In the genomic region with DNA sequence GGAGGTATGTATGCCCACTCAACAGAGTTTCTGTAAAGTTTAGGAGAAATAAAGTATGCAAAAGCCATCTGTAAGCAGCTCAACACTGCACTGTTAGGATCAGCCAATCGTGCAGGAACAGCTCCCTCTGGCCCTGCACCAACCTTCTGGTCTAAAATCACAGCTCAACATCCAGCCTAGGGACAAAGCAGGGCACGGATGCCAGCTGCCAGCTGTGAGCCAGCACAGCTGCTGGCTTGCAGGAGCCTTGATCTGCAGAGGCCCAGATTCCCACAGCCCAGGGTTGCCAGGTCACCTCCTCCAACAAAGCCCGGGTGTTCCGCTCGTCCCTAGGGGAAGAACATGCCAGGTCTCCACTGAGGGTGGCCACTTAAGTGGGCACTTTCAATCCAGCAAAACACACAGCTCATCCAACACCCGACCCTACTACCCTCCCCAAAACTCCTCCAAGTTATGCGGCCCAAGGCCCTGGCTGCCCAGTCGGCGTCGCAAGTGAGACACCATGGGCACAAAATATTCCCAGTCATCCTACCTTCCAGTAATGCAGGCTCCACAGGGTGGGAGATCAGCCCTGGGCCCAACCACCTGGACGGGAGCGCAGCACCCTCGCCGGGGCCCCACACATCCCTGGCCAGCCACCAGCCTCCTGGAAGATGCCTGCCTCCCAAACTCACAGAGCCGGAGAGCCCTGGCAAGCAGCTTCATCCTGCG, we compare ENCODE assay signal across 9 cellular contexts. TPM values are rescaled to one million over a fixed set of nuclear protein-coding genes. Genes with fewer than 3 reads are reported as not detected.
DNase-seq lines count a peak whose midpoint lies in the region; ATAC-seq and TF ChIP-seq lines count a peak whose summit lies in the region.
"Had no signal": no experiment of that assay in that cellular context is flagged by ENCODE, and none has a peak within 500 bp of the region (broad histone marks: within the 10 kb centered on the region; RNA-seq: fewer than 3 reads in every experiment).

No MANE protein-coding gene starts in this region.

- intact Hi-C loops in ascending aorta (cut with DNase I) (no loop called here), heart right ventricle (cut with DNase I) (no loop called here), prostate gland (cut with DNase I) (no loop called here), sciatic nerve (cut with DNase I) (no loop called here)

- no peaks in the 10 kb centered on the region for H3K9me2 ChIP-seq in GM23248 (ENCODE audit: insufficient read depth)

- H3K9me3 ChIP-seq in GM23248 (ENCODE audit: low read depth) = no peaks in the 10 kb centered on the region
- H3K9me3 ChIP-seq in ascending aorta = no peaks in the 10 kb centered on the region
- peaks cover 0 to 8% (median 0%) of the 10 kb centered on the region in 11 donors for H3K9me3 ChIP-seq in heart right ventricle
- no peaks in the 10 kb centered on the region for H3K9me3 ChIP-seq in prostate gland

- no peaks in the 10 kb centered on the region for H3K4me1 ChIP-seq in GM23248 (ENCODE audit: insufficient read depth)
- H3K4me1 ChIP-seq in ascending aorta = peaks cover 7 to 15% of the 10 kb centered on the region in 2 donors
- H3K4me1 ChIP-seq in heart right ventricle = peaks cover 0 to 17% (median 6%) of the 10 kb centered on the region in 9 donors
- H3K4me1 ChIP-seq in prostate gland (replicated peaks) = no peaks in the 10 kb centered on the region

- no peak for TF ChIP-seq CTCF in ascending aorta (IDR thresholded peaks at IDR 0.05)
- no peak for TF ChIP-seq CTCF in heart right ventricle (IDR thresholded peaks at IDR 0.05)
- no peak for TF ChIP-seq CTCF in prostate gland (IDR thresholded peaks at IDR 0.05)

- H3K36me3 ChIP-seq in GM23248 (ENCODE audit: low read depth) (no peaks in the 10 kb centered on the region), ascending aorta (no peaks in the 10 kb centered on the region), heart right ventricle (no peaks in the 10 kb centered on the region), prostate gland (no peaks in the 10 kb centered on the region)

- in situ Hi-C loops in GM23248 (cut with MboI) = no loop called here

- no peaks in the 10 kb centered on the region for H4K20me1 ChIP-seq in GM23248 (ENCODE audit: insufficient read depth)

- no peak overlapping the region for H3K9ac ChIP-seq in GM23248

- H3K27ac ChIP-seq in GM23248 (no peak overlapping the region; the same call in 1 of the 2 replicates), ascending aorta (peak overlapping the region; percentile 64 to 68), heart right ventricle (peak overlapping the region in 2 of 10 donors; percentile 18 to 37), prostate gland (no peak overlapping the region)

- WGBS in GM23248 (ENCODE audit: low coverage in 1 of 2, low lambda C conversion rate in 2 of 2, missing lambda C conversion rate in 2 of 2), 2 experiments = 80 to 81% methylated on average over 15 to 16 of the region's 16 CpGs
- WGBS in heart right ventricle, 2 donors = 62 to 70% methylated on average over 15 to 16 of the region's 16 CpGs
- WGBS in prostate gland = 32% methylated on average over 16 of the region's 16 CpGs

- peaks cover 41% of the 10 kb centered on the region for H3K79me2 ChIP-seq in GM23248 (ENCODE audit: insufficient read depth)

- DNase-seq in GM23248 (no peak), ascending aorta (ENCODE audit: low spot score in 2 of 2) (no peak), heart right ventricle (peak in 1 of 2 donors; percentile 30), prostate gland (ENCODE audit: low spot score) (peak; percentile 46), sciatic nerve (ENCODE audit: low spot score) (no peak), NCI-H510A (lab: John Stamatoyannopoulos, UW) (no peak)
- DNase-seq in stimulated activated CD4-positive, alpha-beta T cell treated with anti-CD3 and anti-CD28 coated beads, Interleukin-12 subunit alpha, Interleukin-12 subunit beta, amount 100 ng/mL, for 4 hours = no peak

- H3K27me3 ChIP-seq in GM23248 (replicated peaks; ENCODE audit: insufficient read depth) (no peaks in the 10 kb centered on the region), ascending aorta (no peaks in the 10 kb centered on the region), heart right ventricle (no peaks in the 10 kb centered on the region), prostate gland (replicated peaks; ENCODE audit: insufficient read depth) (no peaks in the 10 kb centered on the region)

- no peak overlapping the region for H3K4me3 ChIP-seq in GM23248
- H3K4me3 ChIP-seq in ascending aorta = peak overlapping the region in 1 of 2 donors; percentile 26
- H3K4me3 ChIP-seq in heart right ventricle = no peak overlapping the region
- H3K4me3 ChIP-seq in prostate gland = no peak overlapping the region

- H2AFZ ChIP-seq in GM23248 = peak overlapping the region; percentile 41; the same call in 1 of the 2 replicates

- H3K4me2 ChIP-seq in GM23248 (ENCODE audit: unreplicated experiment) = no peak overlapping the region

- H3F3A ChIP-seq in GM23248 (ENCODE audit: insufficient read depth) = no peaks in the 10 kb centered on the region

- ATAC-seq in heart right ventricle (peak; percentile 31 to 83 (median 66)), sciatic nerve (no peak), GM18873 (IDR thresholded peaks at IDR 0.05; ENCODE audit: low FRiP score, unreplicated experiment) (no peak)

- no peak for TF ChIP-seq POLR2A in prostate gland (IDR thresholded peaks at IDR 0.05)

RNA-seq across cellular contexts. Expression of a gene that starts 8.4 kb away (rescaled TPM):
- total RNA-seq in GM23248 (2014; rRNA removed; shearing (Covaris generic)) = 20.0 and 25.7 TPM in 2 replicates
- polyA plus RNA-seq in GM23248 (2016; fragmentation: Nextera tagmentation; extraction: Ambion mirVana) = 74.7 and 79.2 TPM in 2 replicates
- total RNA-seq in ascending aorta = 16.1 TPM
- total RNA-seq in heart right ventricle = 10 to 100 TPM in 3 of 10 donors, 1 to 10 TPM in 7; 5.1 to 26.9 (median 8.6) TPM
- polyA plus RNA-seq in heart right ventricle = 10 to 100 TPM in 1 of 2 donors, 1 to 10 TPM in 1; 4.0 to 40.4 TPM
- 10 to 100 TPM; 16.9 to 24.9 TPM for total RNA-seq in prostate gland
- total RNA-seq in sciatic nerve = 11.9 TPM

RNA-seq across cellular contexts. Expression of a gene that starts 34.6 kb away (rescaled TPM):
- not detected in 2 replicates for total RNA-seq in GM23248 (2014; rRNA removed; shearing (Covaris generic))
- polyA plus RNA-seq in GM23248 (2016; fragmentation: Nextera tagmentation; extraction: Ambion mirVana) (not detected in 2 replicates), heart right ventricle (under 1 TPM in 1 of 2 donors, not detected in 1; 0.22 TPM)
- total RNA-seq in ascending aorta (not detected), heart right ventricle (under 1 TPM in 1 of 10 donors, not detected in 9; 0.25 TPM), prostate gland (10 to 100 TPM in 1 of 2 donors, 1 to 10 TPM in 1; 2.2 to 13.4 TPM), sciatic nerve (not detected)
- total RNA-seq: liver had no signal

RNA-seq across cellular contexts. Expression of a gene that starts 39.5 kb away (rescaled TPM):
- total RNA-seq in GM23248 (2014; rRNA removed; shearing (Covaris generic)) = not detected in 2 replicates
- polyA plus RNA-seq in GM23248 (2016; fragmentation: Nextera tagmentation; extraction: Ambion mirVana) (not detected in 2 replicates), heart right ventricle (under 1 TPM; 0.12 to 0.22 TPM)
- total RNA-seq in ascending aorta (2.2 TPM), heart right ventricle (under 1 TPM in 5 of 10 donors, not detected in 5; 0.17 to 0.51 (median 0.29) TPM), prostate gland (100 to 1,000 TPM in 1 of 2 donors, 10 to 100 TPM in 1; 19.7 to 257 TPM), sciatic nerve (14.4 TPM)

Comparison
In these comparisons a context has a peak if more than half of its experiments do, and no peak if none do; other contexts are left out.
1. H3K27ac ChIP-seq: peak in ascending aorta (2 of 2); none in GM23248 (single experiment) and prostate gland (0 of 2).
2. ATAC-seq: peak in heart right ventricle (8 of 8); none in sciatic nerve (single experiment) and GM18873 (single experiment).